In genomic region chr16:70381604-70382342, GRCh38 we compare ENCODE assay signal across 8 cellular contexts. TPM values are rescaled to one million over a fixed set of nuclear protein-coding genes. Genes with fewer than 3 reads are reported as not detected.
DNase-seq lines count a peak whose midpoint lies in the region; ATAC-seq, FAIRE-seq and TF ChIP-seq lines count a peak whose summit lies in the region.

No MANE protein-coding gene starts in this region.

- TF ChIP-seq POLR2A in gastroesophageal sphincter (IDR thresholded peaks at IDR 0.05) (peak; percentile 61 to 63), gastrocnemius medialis (IDR thresholded peaks at IDR 0.05) (peak in 1 of 2 donors; percentile 81)

- H3K27me3 ChIP-seq in gastroesophageal sphincter, result no peaks in the 10 kb centered on the region
- no peaks in the 10 kb centered on the region for H3K27me3 ChIP-seq in gastrocnemius medialis

- in situ Hi-C loops in gastrocnemius medialis (cut with MboI; ENCODE audit: low sequenced_read_pairs in 4 of 4), result no loop called here
- in situ Hi-C loops in ACHN (cut with HindIII; ENCODE audit: low pct_ligation_motif_present, low pct_unique_long_range_greater_than_20kb, low sequenced_read_pairs), result no loop called here

- no peak overlapping the region for H3K9ac ChIP-seq in SK-N-MC (ENCODE audit: insufficient read length)

- peak overlapping the region; percentile 86 for H3K4me3 ChIP-seq in SK-N-MC
- H3K4me3 ChIP-seq in gastroesophageal sphincter, result peak overlapping the region; percentile 38 to 79
- H3K4me3 ChIP-seq in gastrocnemius medialis, result peak overlapping the region; percentile 58 to 76 (median 69)

- peak; percentile 38 for ATAC-seq in gastroesophageal sphincter
- peak; percentile 6 to 19 for ATAC-seq in gastrocnemius medialis

- H3K36me3 ChIP-seq in SK-N-MC (ENCODE audit: insufficient read depth, low read length), result no peaks in the 10 kb centered on the region
- H3K36me3 ChIP-seq in gastroesophageal sphincter, result peaks cover 0 to 30% of the 10 kb centered on the region in 2 donors
- H3K36me3 ChIP-seq in gastrocnemius medialis, result peaks cover 0 to 3% of the 10 kb centered on the region in 2 donors

- peaks cover 0 to 23% (median 10%) of the 10 kb centered on the region in 3 donors for H3K4me1 ChIP-seq in gastroesophageal sphincter
- peaks cover 9 to 22% of the 10 kb centered on the region in 2 donors for H3K4me1 ChIP-seq in gastrocnemius medialis

- H3K9me3 ChIP-seq in SK-N-MC (ENCODE audit: low read depth, low read length) (no peaks in the 10 kb centered on the region), gastroesophageal sphincter (no peaks in the 10 kb centered on the region), gastrocnemius medialis (no peaks in the 10 kb centered on the region)

- FAIRE-seq in HTR-8/SVneo (lab: Jason Lieb, UNC), result no peak

- no peak for TF ChIP-seq EP300 in gastroesophageal sphincter (IDR thresholded peaks at IDR 0.05)

- TF ChIP-seq CTCF in gastroesophageal sphincter (IDR thresholded peaks at IDR 0.05), result peak in 1 of 4 experiments; percentile 13
- no peak for TF ChIP-seq CTCF in gastrocnemius medialis (IDR thresholded peaks at IDR 0.05 in 4 of 5, conservative IDR thresholded peaks at IDR 0.05 in 1 of 5)

- DNase-seq in DMS79 (lab: John Stamatoyannopoulos, UW) (peak; percentile 10), DMS79 treated with DMSO at 0.1 percent for 48 hours (lab: John Stamatoyannopoulos, UW) (no peak), SK-N-MC (ENCODE audit: low read depth, low spot score) (no peak), gastrocnemius medialis (no peak), ACHN (no peak), HTR-8/SVneo (ENCODE audit: insufficient read length, low spot score) (no peak)
- DNase-seq in activated effector memory CD4-positive, alpha-beta T cell treated with anti-CD3 and anti-CD28 coated beads, Interleukin-2, amount 50 U/mL, for 16 hours, result no peak

- intact Hi-C loops in gastrocnemius medialis (cut with DNase I; ENCODE audit: low total_unique reads), result loop anchor here (1.0 to 5.0 kb wide), 5 partner anchors 35 to 141 kb away; partner anchors contain the start of genes COG4, DDX19A, FCSK and SF3B3

- H3K27ac ChIP-seq in SK-N-MC, result no peak overlapping the region
- H3K27ac ChIP-seq in gastroesophageal sphincter, result peak overlapping the region; percentile 43 to 92 (median 88)
- peak overlapping the region; percentile 82 to 96 (median 93) for H3K27ac ChIP-seq in gastrocnemius medialis

- WGBS in gastroesophageal sphincter (ENCODE audit: low coverage in 1 of 2), 2 donors, result 31 to 33% methylated on average over 13 of the region's 47 CpGs

RNA-seq across cellular contexts. Expression of gene DDX19A, which starts 35.1 kb away (rescaled TPM):
- 10 to 100 TPM; 44.4 to 63.3 (median 50.7) TPM for total RNA-seq in gastroesophageal sphincter
- total RNA-seq in gastrocnemius medialis, result 100 to 1,000 TPM in 2 of 4 donors, 10 to 100 TPM in 2; 44.6 to 112 (median 88.1) TPM

RNA-seq across cellular contexts. Expression of gene ST3GAL2, which starts 57.1 kb away (rescaled TPM):
- total RNA-seq in gastroesophageal sphincter (10 to 100 TPM; 17.6 to 35.6 (median 24.8) TPM), gastrocnemius medialis (10 to 100 TPM; 12.8 to 27.7 (median 22.1) TPM)
